1 cellular context compared by ENCODE assay signal in genomic region chrX:23764183-23764582, GRCh38.
TF ChIP-seq lines count a peak whose summit lies in the region.

No MANE protein-coding gene starts in this region.

TF ChIP-seq in GM23338, 12 proteins besides CTCF, POLR2A, EP300 and RAD21 (continued from another document):
- TF ChIP-seq ZNF462 (CRISPR knock-in tag; IDR thresholded peaks at IDR 0.05) (no peak), ZNF331 (CRISPR knock-in tag; IDR thresholded peaks at IDR 0.05; ENCODE audit: low read depth) (no peak), REST (IDR thresholded peaks at IDR 0.05; ENCODE audit: unreplicated experiment) (no peak)
